Comparison of ENCODE assay signal across 22 cellular contexts in the genomic region with DNA sequence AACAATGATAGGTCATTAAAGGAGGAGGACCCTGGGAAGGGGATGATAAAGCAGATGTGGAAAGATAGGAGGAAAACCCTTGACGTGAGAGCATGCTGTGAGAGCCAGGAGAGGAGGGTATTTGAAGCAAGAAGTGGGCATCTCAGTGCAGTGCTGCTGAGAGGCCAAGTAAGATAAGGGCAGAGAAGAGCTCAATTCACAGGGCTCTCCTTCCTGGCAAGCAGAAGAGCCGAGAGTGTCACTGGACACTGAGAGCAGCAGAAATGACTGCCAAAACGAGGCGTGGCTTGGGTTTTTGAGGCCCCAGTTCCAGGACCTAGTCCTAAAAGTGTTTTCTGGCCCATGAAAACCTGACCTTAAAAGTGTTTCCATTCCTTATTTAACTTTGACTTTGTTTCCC.
"Had no signal": no experiment of that assay in that cellular context is flagged by ENCODE, and none has a peak within 500 bp of the region (broad histone marks: within the 10 kb centered on the region; RNA-seq: fewer than 3 reads in every experiment).

No MANE protein-coding gene starts in this region.

- H3K36me3 ChIP-seq: colonic mucosa, esophagus squamous epithelium, gastrocnemius medialis, heart right ventricle, left ventricle myocardium inferior, lower lobe of right lung had no signal

- H3K27ac ChIP-seq: colonic mucosa, epithelial cell of prostate, esophagus squamous epithelium, gastrocnemius medialis, heart right ventricle, left ventricle myocardium inferior, lower lobe of right lung had no signal

- ATAC-seq: effector memory CD8-positive, alpha-beta T cell; esophagus mucosa; gastrocnemius medialis; heart right ventricle; left colon; left lobe of liver; lower lobe of right lung; mucosa of descending colon had no signal

- H3K4me3 ChIP-seq: colonic mucosa, esophagus squamous epithelium, gastrocnemius medialis, heart right ventricle, left ventricle myocardium inferior, lower lobe of right lung, mucosa of descending colon had no signal

- H3K4me1 ChIP-seq: colonic mucosa, esophagus squamous epithelium, gastrocnemius medialis, lower lobe of right lung had no signal

- DNase-seq: colonic mucosa; cortex of kidney; effector CD8-positive, alpha-beta T cell; effector memory CD8-positive, alpha-beta T cell; endodermal cell; erythroblast; esophagus squamous epithelium; foreskin fibroblast; foreskin melanocyte; gastrocnemius medialis; glutamatergic neuron; head of caudate nucleus; heart right ventricle; hippocampal formation; left colon; left ventricle myocardium inferior; lower lobe of right lung; mesenchymal stem cell; mucosa of descending colon had no signal

- H3K9me3 ChIP-seq: colonic mucosa, esophagus squamous epithelium, gastrocnemius medialis, heart right ventricle, left ventricle myocardium inferior, lower lobe of right lung, mucosa of descending colon had no signal

- H3K27me3 ChIP-seq: colonic mucosa, esophagus squamous epithelium, gastrocnemius medialis, heart right ventricle had no signal
